Comparison of ENCODE assay signal across 22 cellular contexts in the genomic region with DNA sequence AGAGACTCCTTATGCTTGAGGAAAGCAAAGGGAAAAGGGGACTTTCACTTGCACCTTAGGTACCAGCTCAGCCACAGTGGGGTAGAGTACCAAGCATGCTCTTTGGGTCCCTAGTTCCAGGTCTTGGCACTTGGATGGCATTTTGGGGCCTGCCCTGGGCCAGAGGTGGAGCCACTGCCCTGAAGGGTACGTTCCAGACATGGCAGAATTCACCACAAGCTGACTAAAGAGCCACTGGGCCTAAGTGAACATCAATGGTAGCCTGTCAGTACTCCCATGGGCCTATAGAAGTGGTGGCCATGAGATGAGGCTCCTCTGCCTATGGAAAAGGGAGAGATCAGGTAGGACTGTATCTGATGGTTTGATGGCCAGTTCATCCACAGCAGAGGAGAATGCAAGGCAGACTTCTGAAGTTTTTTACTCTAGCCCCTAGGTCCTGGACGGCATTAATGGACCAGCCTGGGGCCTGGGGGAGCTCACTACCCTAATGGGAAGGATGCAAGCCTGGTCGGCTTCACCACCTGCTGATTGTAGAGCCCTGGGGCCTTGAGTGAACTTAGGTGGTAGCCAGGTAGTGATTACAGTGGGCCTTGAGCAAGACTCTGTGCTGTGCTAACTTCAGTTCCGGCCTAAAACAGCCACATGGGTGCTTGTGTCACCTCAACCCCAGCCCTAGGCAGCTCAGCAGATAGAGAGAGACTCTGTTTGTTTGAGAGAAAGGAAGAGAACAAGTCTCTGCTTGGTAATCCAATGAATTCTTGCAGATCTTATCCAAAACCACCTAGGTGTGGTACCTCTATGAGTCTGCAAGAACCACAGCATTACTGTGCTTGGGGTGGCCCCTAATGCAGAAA. TPM values are rescaled to one million over a fixed set of nuclear protein-coding genes. Genes with fewer than 3 reads are reported as not detected.
DNase-seq lines count a peak whose midpoint lies in the region; ATAC-seq, FAIRE-seq and TF ChIP-seq lines count a peak whose summit lies in the region.
"Had no signal": no experiment of that assay in that cellular context is flagged by ENCODE, and none has a peak within 500 bp of the region (broad histone marks: within the 10 kb centered on the region; RNA-seq: fewer than 3 reads in every experiment).

No MANE protein-coding gene starts in this region.

- no peaks in the 10 kb centered on the region for H3K79me2 ChIP-seq in Karpas-422 (ENCODE audit: low read length)

- H3K36me3 Mint-ChIP-seq in activated CD8-positive, alpha-beta memory T cell treated with anti-CD3 and anti-CD28 coated beads, Interleukin-2, amount 10 ng/mL, durations not matched to agents 7 days and 5 days, result peaks cover 5% of the 10 kb centered on the region
- no peaks in the 10 kb centered on the region for H3K36me3 Mint-ChIP-seq in neural crest cell (ENCODE audit: low read depth)
- H3K36me3 Mint-ChIP-seq: stimulated activated memory B cell treated with anti-CD40 and anti-IgM and Interleukin-4, amounts not matched to agents 10 μg/mL and 1 μg/mL and 100 μg/mL, for 72 hours had no signal

- FAIRE-seq in bronchial epithelial cell (lab: Jason Lieb, UNC), result no peak

- intact Hi-C loops in mucosa of descending colon (cut with DNase I, micrococcal nuclease), result no loop called here

- no peaks in the 10 kb centered on the region for H4K20me1 ChIP-seq in Karpas-422 (ENCODE audit: insufficient read depth, low read depth, low read length)

- H2AFZ ChIP-seq in Karpas-422 (ENCODE audit: low read length), result peak overlapping the region; percentile 14; the same call in 1 of the 2 replicates

- H3K27ac ChIP-seq in Karpas-422 (ENCODE audit: low read length), result no peak overlapping the region
- H3K27ac ChIP-seq: breast epithelium, C4-2B, tibial nerve, WERI-Rb-1 had no signal

- no peak overlapping the region for H3K27ac Mint-ChIP-seq in activated CD8-positive, alpha-beta memory T cell treated with anti-CD3 and anti-CD28 coated beads, Interleukin-2, amount 10 ng/mL, durations not matched to agents 7 days and 5 days
- H3K27ac Mint-ChIP-seq in neural crest cell (ENCODE audit: unreplicated experiment), result no peak overlapping the region
- H3K27ac Mint-ChIP-seq: stimulated activated memory B cell treated with anti-CD40 and anti-IgM and Interleukin-4, amounts not matched to agents 10 μg/mL and 1 μg/mL and 100 μg/mL, for 72 hours; T-helper 17 cell had no signal

- DNase-seq in activated CD8-positive, alpha-beta memory T cell treated with anti-CD3 and anti-CD28 coated beads, Interleukin-2, amount 10 ng/mL, durations not matched to agents 7 days and 5 days, result peak; percentile 53
- DNase-seq in activated CD8-positive, alpha-beta memory T cell treated with anti-CD3 and anti-CD28 coated beads, Interleukin-2, amount 50 U/mL, for 48 hours, result no peak
- DNase-seq in Karpas-422 (no peak), bronchial epithelial cell (ENCODE audit: low read depth) (peak; percentile 30), neural crest cell (ENCODE audit: low read depth, low spot score) (no peak), mucosa of descending colon (no peak), iPS-NIHi11 (ENCODE audit: low spot score) (no peak)
- DNase-seq: NCI-H2081, NCI-H510A treated with DMSO at 0.1 percent for 48 hours, occipital lobe, SHP77 treated with DMSO at 0.1 percent for 48 hours, T-helper 17 cell, WERI-Rb-1 had no signal

- no peak overlapping the region for H3K9ac ChIP-seq in Karpas-422 (ENCODE audit: low read length)

- peaks cover 7% of the 10 kb centered on the region for H3K4me1 Mint-ChIP-seq in activated CD8-positive, alpha-beta memory T cell treated with anti-CD3 and anti-CD28 coated beads, Interleukin-2, amount 10 ng/mL, durations not matched to agents 7 days and 5 days
- no peaks in the 10 kb centered on the region for H3K4me1 Mint-ChIP-seq in neural crest cell
- H3K4me1 Mint-ChIP-seq: stimulated activated memory B cell treated with anti-CD40 and anti-IgM and Interleukin-4, amounts not matched to agents 10 μg/mL and 1 μg/mL and 100 μg/mL, for 72 hours; T-helper 17 cell had no signal

- no peaks in the 10 kb centered on the region for H3K4me1 ChIP-seq in Karpas-422 (ENCODE audit: low read length)
- no peaks in the 10 kb centered on the region for H3K4me1 ChIP-seq in mucosa of descending colon (ENCODE audit: low read depth)
- H3K4me1 ChIP-seq: breast epithelium, tibial nerve had no signal

- no peaks in the 10 kb centered on the region for H3K9me2 ChIP-seq in Karpas-422 (replicated peaks; ENCODE audit: insufficient read depth, low read length)

- H3K9me3 ChIP-seq in Karpas-422 (ENCODE audit: low read length) (no peaks in the 10 kb centered on the region), mucosa of descending colon (no peaks in the 10 kb centered on the region)

- H3K27me3 Mint-ChIP-seq in activated CD8-positive, alpha-beta memory T cell treated with anti-CD3 and anti-CD28 coated beads, Interleukin-2, amount 10 ng/mL, durations not matched to agents 7 days and 5 days, result no peaks in the 10 kb centered on the region
- peaks cover 2% of the 10 kb centered on the region for H3K27me3 Mint-ChIP-seq in neural crest cell (ENCODE audit: low read depth)
- H3K27me3 Mint-ChIP-seq: stimulated activated memory B cell treated with anti-CD40 and anti-IgM and Interleukin-4, amounts not matched to agents 10 μg/mL and 1 μg/mL and 100 μg/mL, for 72 hours; T-helper 17 cell had no signal

- TF ChIP-seq CTCF in bronchial epithelial cell (IDR thresholded peaks at IDR 0.05; ENCODE audit: insufficient read depth, low read length, severe bottlenecking), result no peak
- no peak for TF ChIP-seq CTCF in neural crest cell (conservative IDR thresholded peaks at IDR 0.05)
- TF ChIP-seq CTCF in mucosa of descending colon (IDR thresholded peaks at IDR 0.05), result no peak

- H3K4me3 ChIP-seq in Karpas-422 (ENCODE audit: low read length) (no peak overlapping the region), bronchial epithelial cell (ENCODE audit: low read depth, low read length) (no peak overlapping the region), mucosa of descending colon (no peak overlapping the region)
- H3K4me3 ChIP-seq: breast epithelium, tibial nerve had no signal

- CTCF ChIA-PET in activated CD8-positive, alpha-beta memory T cell treated with anti-CD3 and anti-CD28 coated beads, Interleukin-2, amount 10 ng/mL, durations not matched to agents 7 days and 5 days (lab: Charles Lee), result interaction anchor here (1.3 kb wide), 1 partner anchor 454 kb away, joined by 3 read pairs; no protein-coding TSS in a partner anchor

- no peaks in the 10 kb centered on the region for H3K9me3 Mint-ChIP-seq in activated CD8-positive, alpha-beta memory T cell treated with anti-CD3 and anti-CD28 coated beads, Interleukin-2, amount 10 ng/mL, durations not matched to agents 7 days and 5 days (ENCODE audit: low read depth)
- H3K9me3 Mint-ChIP-seq in neural crest cell, result peaks cover 15% of the 10 kb centered on the region

- no peaks in the 10 kb centered on the region for H3K36me3 ChIP-seq in Karpas-422 (ENCODE audit: insufficient read depth, low read length)
- no peaks in the 10 kb centered on the region for H3K36me3 ChIP-seq in bronchial epithelial cell (ENCODE audit: control insufficient read depth, insufficient read depth, low read length)
- H3K36me3 ChIP-seq in mucosa of descending colon (ENCODE audit: low read depth), result no peaks in the 10 kb centered on the region
- H3K36me3 ChIP-seq: breast epithelium, tibial nerve, WERI-Rb-1 had no signal

- H3K4me2 ChIP-seq in Karpas-422 (ENCODE audit: low read depth, low read length, poor library complexity, severe bottlenecking), result no peak overlapping the region

- H3K27me3 ChIP-seq in Karpas-422 (ENCODE audit: low read length) (0 out of 2 replicates have a peak, but pooled peaks cover 3% of the 10 kb centered on the region), bronchial epithelial cell (ENCODE audit: control insufficient read depth, insufficient read depth, low read length) (no peaks in the 10 kb centered on the region)
- H3K27me3 ChIP-seq: breast epithelium, tibial nerve had no signal

- peak; percentile 81 for ATAC-seq in activated CD8-positive, alpha-beta memory T cell treated with anti-CD3 and anti-CD28 coated beads, Interleukin-2, amount 10 ng/mL, durations not matched to agents 7 days and 5 days
- ATAC-seq in mucosa of descending colon (no peak), GM19397 (IDR thresholded peaks at IDR 0.05; ENCODE audit: unreplicated experiment) (no peak)
- ATAC-seq: left lobe of liver; stimulated activated memory B cell treated with anti-CD40 and anti-IgM and Interleukin-4, amounts not matched to agents 10 μg/mL and 1 μg/mL and 100 μg/mL, for 72 hours; T-helper 17 cell had no signal

- H3K4me3 Mint-ChIP-seq in activated CD8-positive, alpha-beta memory T cell treated with anti-CD3 and anti-CD28 coated beads, Interleukin-2, amount 10 ng/mL, durations not matched to agents 7 days and 5 days, result no peak overlapping the region
- H3K4me3 Mint-ChIP-seq in neural crest cell, result peak overlapping the region; percentile 35
- H3K4me3 Mint-ChIP-seq: stimulated activated memory B cell treated with anti-CD40 and anti-IgM and Interleukin-4, amounts not matched to agents 10 μg/mL and 1 μg/mL and 100 μg/mL, for 72 hours; T-helper 17 cell had no signal

RNA-seq across cellular contexts. Expression of a gene that starts 19.8 kb away (rescaled TPM):
- under 1 TPM in 1 of 2 experiments, not detected in 1; 0.37 TPM for total RNA-seq in activated CD8-positive, alpha-beta memory T cell treated with anti-CD3 and anti-CD28 coated beads, Interleukin-2, amount 10 ng/mL, durations not matched to agents 7 days and 5 days
- total RNA-seq in Karpas-422 (2014; rRNA removed; shearing (Covaris generic); ENCODE audit: low replicate concordance), result not detected in 2 replicates
- total RNA-seq in bronchial epithelial cell (not detected in 2 replicates), neural crest cell (not detected in 2 replicates), mucosa of descending colon (not detected)
- total RNA-seq: breast epithelium, dermis microvascular lymphatic vessel endothelial cell, left lobe of liver, mononuclear cell, occipital lobe, OCI-LY7, T-helper 17 cell, tibial nerve had no signal

RNA-seq across cellular contexts. Expression of a gene that starts 28.6 kb away (rescaled TPM):
- total RNA-seq in activated CD8-positive, alpha-beta memory T cell treated with anti-CD3 and anti-CD28 coated beads, Interleukin-2, amount 10 ng/mL, durations not matched to agents 7 days and 5 days, result not detected
- total RNA-seq in Karpas-422 (2014; rRNA removed; shearing (Covaris generic); ENCODE audit: low replicate concordance), result not detected in 2 replicates
- total RNA-seq in bronchial epithelial cell (not detected in 2 replicates), neural crest cell (not detected in 2 replicates), mucosa of descending colon (not detected)
- total RNA-seq: breast epithelium, dermis microvascular lymphatic vessel endothelial cell, left lobe of liver, mononuclear cell, occipital lobe, OCI-LY7, T-helper 17 cell, tibial nerve had no signal

RNA-seq across cellular contexts. Expression of a gene that starts 28.7 kb away (rescaled TPM):
- total RNA-seq in activated CD8-positive, alpha-beta memory T cell treated with anti-CD3 and anti-CD28 coated beads, Interleukin-2, amount 10 ng/mL, durations not matched to agents 7 days and 5 days, result 10 to 100 TPM; 53.4 to 73.7 TPM
- 28.2 and 30.3 TPM in 2 replicates for total RNA-seq in Karpas-422 (2014; rRNA removed; shearing (Covaris generic); ENCODE audit: low replicate concordance)
- total RNA-seq in bronchial epithelial cell, result 21.9 and 38.0 TPM in 2 replicates
- total RNA-seq in neural crest cell, result 33.8 and 36.2 TPM in 2 replicates
- 10 to 100 TPM; 30.9 to 34.9 (median 34.1) TPM for total RNA-seq in mucosa of descending colon

Comparison
In these comparisons a context has a peak if more than half of its experiments do, and no peak if none do; other contexts are left out.
1. DNase-seq: peak in activated CD8-positive, alpha-beta memory T cell treated with anti-CD3 and anti-CD28 coated beads, Interleukin-2, amount 10 ng/mL, durations not matched to agents 7 days and 5 days (single experiment) and bronchial epithelial cell (single experiment); none in activated CD8-positive, alpha-beta memory T cell treated with anti-CD3 and anti-CD28 coated beads, Interleukin-2, amount 50 U/mL, for 48 hours (single experiment), Karpas-422 (single experiment), neural crest cell (single experiment), mucosa of descending colon (0 of 3) and iPS-NIHi11 (single experiment).